ENCODE assay signal across 11 cellular contexts in genomic region chr17:31696184-31696602, GRCh38.
A peak's percentile ranks its signal among the peaks of the same experiment; 100 is the strongest.
DNase-seq lines count a peak whose midpoint lies in the region; ATAC-seq, FAIRE-seq and TF ChIP-seq lines count a peak whose summit lies in the region.
"Had no signal": no experiment of that assay in that cellular context is flagged by ENCODE, and none has a peak within 500 bp of the region (broad histone marks: within the 10 kb centered on the region; RNA-seq: fewer than 3 reads in every experiment).

No MANE protein-coding gene starts in this region.

- peak; percentile 84 for DNase-seq in AG04450 (ENCODE audit: low read depth, low spot score)
- peak; percentile 99 for DNase-seq in SK-N-DZ (ENCODE audit: low spot score)
- peak; percentile 18 to 38 for DNase-seq in frontal cortex (ENCODE audit: low spot score in 2 of 2)
- DNase-seq in neural progenitor cell (ENCODE audit: low spot score), result peak; percentile 94
- DNase-seq in effector CD4-positive, alpha-beta T cell, result no peak
- DNase-seq: stimulated activated CD4-positive, alpha-beta T cell treated with anti-CD3 and anti-CD28 coated beads, Interleukin-1b, Interleukin-23, amount 100 ng/mL, for 48 hours had no signal

- H3K4me3 ChIP-seq in AG04450 (ENCODE audit: low read depth, low read length) (no peak overlapping the region), neural progenitor cell (no peak overlapping the region)

- H3K4me1 Mint-ChIP-seq in neural progenitor cell, result peaks cover 32% of the 10 kb centered on the region

- H3K4me3 Mint-ChIP-seq in neural progenitor cell, result peak overlapping the region; percentile 43

- H3K79me2 ChIP-seq in neural progenitor cell (ENCODE audit: low read depth), result no peaks in the 10 kb centered on the region

- peak; percentile 33; the same call in 1 of the 2 replicates for TF ChIP-seq CTCF in AG04450 (IDR thresholded peaks at IDR 0.05; ENCODE audit: low read depth, low read length)
- TF ChIP-seq CTCF in neural progenitor cell (IDR thresholded peaks at IDR 0.05), result peak; percentile 47

- H3K4me2 ChIP-seq in neural progenitor cell, result peak overlapping the region; percentile 38

- no peak for ATAC-seq in HG02884 (IDR thresholded peaks at IDR 0.05; ENCODE audit: unreplicated experiment)
- ATAC-seq in HG02642 (IDR thresholded peaks at IDR 0.05; ENCODE audit: poor library complexity, unreplicated experiment), result no peak
- ATAC-seq in GM21619 (IDR thresholded peaks at IDR 0.05; ENCODE audit: unreplicated experiment), result no peak

- H4K20me1 ChIP-seq in neural progenitor cell (ENCODE audit: low read depth), result peaks cover 11% of the 10 kb centered on the region

- no peak for FAIRE-seq in frontal cortex (lab: Jason Lieb, UNC)
- FAIRE-seq: bronchial epithelial cell had no signal

- peaks cover 16% of the 10 kb centered on the region for H3K4me1 ChIP-seq in neural progenitor cell

- CTCF ChIA-PET in AG04450 (lab: Charles Lee), result interaction anchor here (0.6 to 1.6 kb wide), 4 partner anchors 12 to 147 kb away, joined by 3 to 7 read pairs (median 5); no protein-coding TSS in a partner anchor

- H3K27ac Mint-ChIP-seq in neural progenitor cell, result peak overlapping the region; percentile 91

- H3K27me3 ChIP-seq in AG04450 (ENCODE audit: control insufficient read depth, insufficient read depth, low read length), result no peaks in the 10 kb centered on the region
- H3K27me3 ChIP-seq in neural progenitor cell, result no peaks in the 10 kb centered on the region

- H3K9me3 Mint-ChIP-seq in neural progenitor cell, result no peaks in the 10 kb centered on the region

- no peaks in the 10 kb centered on the region for H3K36me3 Mint-ChIP-seq in neural progenitor cell

- no peak overlapping the region for H2AFZ ChIP-seq in neural progenitor cell (replicated peaks)

- no peak overlapping the region for H3K9ac ChIP-seq in neural progenitor cell

- H3K9me3 ChIP-seq in AG04450 (ENCODE audit: control insufficient read depth, insufficient read depth, low read length) (peaks cover 6% of the 10 kb centered on the region; the same call in 1 of the 2 replicates), neural progenitor cell (ENCODE audit: low read depth) (no peaks in the 10 kb centered on the region)

- H3F3A ChIP-seq in neural progenitor cell (ENCODE audit: low read depth), result peaks cover 22% of the 10 kb centered on the region

- POLR2A ChIA-PET in AG04450 (lab: Yijun Ruan, JAX), result interaction anchor here (0.5 to 1.4 kb wide), 3 partner anchors 27 to 138 kb away, joined by 3 to 4 read pairs (median 3); no protein-coding TSS in a partner anchor

- no peaks in the 10 kb centered on the region for H3K36me3 ChIP-seq in neural progenitor cell

- H3K27ac ChIP-seq in AG04450 (ENCODE audit: low read depth, low read length) (peak overlapping the region; percentile 82), neural progenitor cell (peak overlapping the region; percentile 42)
- H3K27ac ChIP-seq: C4-2B had no signal

- H3K27me3 Mint-ChIP-seq in neural progenitor cell (ENCODE audit: insufficient read depth, low read depth), result peaks cover 10% of the 10 kb centered on the region
